In genomic region chr7:148882192-148882591, GRCh38 we compare ENCODE assay signal across 2 cellular contexts.
TF ChIP-seq lines count a peak whose summit lies in the region.

No MANE protein-coding gene starts in this region.

TF ChIP-seq in GM23338, 12 proteins besides CTCF, POLR2A, EP300 and RAD21 (continued from another document):
- no peak for TF ChIP-seq ZNF462 (CRISPR knock-in tag; IDR thresholded peaks at IDR 0.05)

TF ChIP-seq in WTC11, 78 proteins besides CTCF, POLR2A, EP300 and RAD21 (continued from another document):
- no peak for TF ChIP-seq HMGXB4 (CRISPR knock-in tag; IDR thresholded peaks at IDR 0.05)
- TF ChIP-seq ZNF425 (CRISPR knock-in tag; conservative IDR thresholded peaks at IDR 0.05) = no peak
- no peak for TF ChIP-seq MLX (CRISPR knock-in tag; IDR thresholded peaks at IDR 0.05)
- TF ChIP-seq NFE2L1 (CRISPR knock-in tag; IDR thresholded peaks at IDR 0.05) = no peak
